24 cellular contexts compared by ENCODE assay signal in genomic region chr21:22573834-22574233, GRCh38.
"Had no signal": no experiment of that assay in that cellular context is flagged by ENCODE, and none has a peak within 500 bp of the region (broad histone marks: within the 10 kb centered on the region; RNA-seq: fewer than 3 reads in every experiment).

No MANE protein-coding gene starts in this region.

- DNase-seq: KBM-7, MV-4-11, NCI-H1048, NCI-H1105, NCI-H1417, NCI-H1436 treated with DMSO at 0.1 percent for 48 hours, NCI-H1694, NCI-H187 treated with DMSO at 0.1 percent for 48 hours, NCI-H2029 treated with DMSO at 0.1 percent for 48 hours, NCI-H2171 treated with DMSO at 0.1 percent for 48 hours, NCI-H345, NCI-H446 treated with DMSO at 0.1 percent for 48 hours, NCI-H510A treated with DMSO at 0.1 percent for 48 hours, NCI-H526, NCI-H774, Right ventricle myocardium superior, RPMI8226, SIG-M5, SW 1271, T-cell had no signal

- H3K36me3 Mint-ChIP-seq: IgD-negative memory B cell, T-cell had no signal

- H3K4me1 ChIP-seq: SJSA1 had no signal

- FAIRE-seq: RCC 7860 had no signal

- H3K9me3 ChIP-seq: SJSA1 had no signal

- H3K27me3 ChIP-seq: SJSA1 had no signal

- H3K27ac Mint-ChIP-seq: IgD-negative memory B cell, T-cell had no signal

- ATAC-seq: T-cell had no signal

- H3K4me1 Mint-ChIP-seq: IgD-negative memory B cell had no signal

- H3K27me3 Mint-ChIP-seq: IgD-negative memory B cell, T-cell had no signal

- H3K27ac ChIP-seq: SJSA1 had no signal

- H3K36me3 ChIP-seq: SJSA1 had no signal

- H3K4me3 Mint-ChIP-seq: IgD-negative memory B cell, T-cell had no signal

- H3K4me3 ChIP-seq: SJSA1, SK-N-MC had no signal
